Comparison of ENCODE assay signal across 8 cellular contexts in the genomic region with DNA sequence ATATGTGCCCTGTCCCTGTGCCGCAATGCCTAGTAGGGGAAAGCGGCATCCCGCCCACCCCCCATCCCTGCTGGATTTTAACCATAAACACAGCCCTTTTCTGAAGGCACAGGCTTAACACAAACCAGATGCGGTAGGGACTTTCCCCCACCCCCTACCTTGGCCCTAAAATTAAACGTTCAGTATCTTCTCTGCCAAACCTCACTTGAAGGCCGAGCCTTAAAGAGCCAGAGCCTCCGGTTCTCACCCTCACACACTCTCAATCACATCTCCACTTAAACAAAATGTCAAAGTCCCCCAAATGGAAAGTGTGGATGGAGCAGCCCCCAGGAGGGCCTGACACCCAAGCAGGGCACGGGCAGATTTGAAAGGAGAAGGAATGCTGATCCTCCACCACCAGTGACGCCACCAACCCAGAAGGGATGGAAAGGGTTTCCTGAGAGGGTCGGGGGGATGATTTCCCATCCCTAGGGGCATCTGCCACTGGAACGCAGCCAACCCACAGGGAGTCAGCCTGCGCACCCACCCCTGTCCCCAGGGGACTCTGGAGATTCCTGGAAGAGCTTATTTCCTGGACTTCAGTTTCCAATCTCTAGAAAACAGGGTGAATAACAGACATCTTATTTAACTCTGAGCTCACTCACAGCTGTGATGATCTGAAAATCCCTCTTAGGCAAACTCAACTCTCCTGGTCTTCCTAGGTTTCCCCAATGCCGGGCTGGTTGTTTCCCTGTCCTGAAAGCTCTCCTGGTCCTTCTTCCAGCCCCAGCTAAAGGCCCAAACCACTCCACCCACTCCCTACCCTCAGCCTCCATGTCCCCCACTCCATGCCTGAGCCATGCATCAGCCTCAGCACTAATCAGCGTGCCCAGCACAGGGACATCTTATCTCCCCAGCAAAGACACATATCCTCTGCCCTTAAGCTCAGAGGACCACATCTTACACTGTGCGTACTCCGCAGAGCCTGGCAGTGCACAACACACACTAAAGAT. TPM values are rescaled to one million over a fixed set of nuclear protein-coding genes. Genes with fewer than 3 reads are reported as not detected.
DNase-seq lines count a peak whose midpoint lies in the region; ATAC-seq, FAIRE-seq and TF ChIP-seq lines count a peak whose summit lies in the region.

No MANE protein-coding gene starts in this region.

- H3F3A ChIP-seq in PC-3 (ENCODE audit: low read length, unreplicated experiment) (peaks cover 7% of the 10 kb centered on the region), neural progenitor cell (ENCODE audit: low read depth) (peaks cover 10% of the 10 kb centered on the region)

- H3K27ac ChIP-seq in PC-3 (ENCODE audit: low read length) = peak overlapping the region; percentile 84; the same call in 1 of the 2 replicates
- H3K27ac ChIP-seq in neural progenitor cell = no peak overlapping the region
- peak overlapping the region in 1 of 2 donors; percentile 92 for H3K27ac ChIP-seq in small intestine (ENCODE audit: low read depth in 1 of 2, low read length in 1 of 2)

- no peaks in the 10 kb centered on the region for H3K9me2 ChIP-seq in PC-3 (replicated peaks; ENCODE audit: low read length)

- H3K4me1 Mint-ChIP-seq in endothelial cell (ENCODE audit: unreplicated experiment) = peaks cover 50% of the 10 kb centered on the region
- H3K4me1 Mint-ChIP-seq in neural progenitor cell = peaks cover 31% of the 10 kb centered on the region

- H3K36me3 ChIP-seq in PC-3 (ENCODE audit: low read depth, low read length) = peaks cover 23% of the 10 kb centered on the region
- no peaks in the 10 kb centered on the region for H3K36me3 ChIP-seq in neural progenitor cell
- H3K36me3 ChIP-seq in small intestine (ENCODE audit: control insufficient read depth in 2 of 2, insufficient read depth in 2 of 2, low read length in 2 of 2) = no peaks in the 10 kb centered on the region

- H3K9ac ChIP-seq in PC-3 (ENCODE audit: low read length) (no peak overlapping the region), neural progenitor cell (no peak overlapping the region)

- WGBS in small intestine, 3 donors = 58 to 79% (median 76%) methylated on average over 16 of the region's 16 CpGs

- no peak for ATAC-seq in PC-3

- peaks cover 83% of the 10 kb centered on the region for H4K20me1 ChIP-seq in PC-3 (ENCODE audit: low read length)
- peaks cover 56% of the 10 kb centered on the region for H4K20me1 ChIP-seq in neural progenitor cell (ENCODE audit: low read depth)

- CTCF ChIA-PET in PC-3 (lab: Charles Lee) = interaction anchor here (0.6 kb wide), 1 partner anchor 25 kb away, joined by 3 read pairs; no protein-coding TSS in a partner anchor

- H3K4me3 Mint-ChIP-seq in endothelial cell (ENCODE audit: unreplicated experiment) (peak overlapping the region; percentile 72), neural progenitor cell (peak overlapping the region; percentile 8)

- POLR2A ChIA-PET in PC-3 (lab: Charles Lee; ENCODE audit: unreplicated experiment) = interaction anchor here (0.5 to 0.6 kb wide), 3 partner anchors 23 to 25 kb away, joined by 3 to 9 read pairs (median 7); no protein-coding TSS in a partner anchor

- H2AFZ ChIP-seq in PC-3 (ENCODE audit: low read length) = no peak overlapping the region
- no peak overlapping the region for H2AFZ ChIP-seq in neural progenitor cell (replicated peaks)

- H3K27me3 ChIP-seq in PC-3 (ENCODE audit: low read length) (no peaks in the 10 kb centered on the region), neural progenitor cell (no peaks in the 10 kb centered on the region), small intestine (ENCODE audit: control insufficient read depth in 2 of 2, insufficient read depth in 2 of 2, low read length in 2 of 2) (no peaks in the 10 kb centered on the region)

- no peak for FAIRE-seq in small intestine (lab: Jason Lieb, UNC)
- no peak for FAIRE-seq in H54 (lab: Jason Lieb, UNC)

- H3K9me3 ChIP-seq in PC-3 (ENCODE audit: low read length) (no peaks in the 10 kb centered on the region), neural progenitor cell (ENCODE audit: low read depth) (no peaks in the 10 kb centered on the region), small intestine (ENCODE audit: control insufficient read depth, low read depth) (no peaks in the 10 kb centered on the region)

- BruUV-seq in PC-3 (replicated peaks; lab: Mats Ljungman, UMichigan) = no TSS peak

- H3K4me2 ChIP-seq in PC-3 (ENCODE audit: low read length) (peak overlapping the region; percentile 60; the same call in 1 of the 2 replicates), neural progenitor cell (no peak overlapping the region)

- H3K9me3 Mint-ChIP-seq in endothelial cell (ENCODE audit: unreplicated experiment) (no peaks in the 10 kb centered on the region), neural progenitor cell (no peaks in the 10 kb centered on the region)

- DNase-seq in AG10803 (ENCODE audit: low read depth) (peak; percentile 83), PC-3 (no peak), endothelial cell (ENCODE audit: low spot score) (no peak), neural progenitor cell (ENCODE audit: low spot score) (no peak), small intestine (no peak), NCI-H1417 treated with DMSO at 0.1 percent for 48 hours (lab: John Stamatoyannopoulos, UW) (no peak), H54 (ENCODE audit: insufficient read length, low spot score) (no peak), SW480 (ENCODE audit: low spot score) (no peak)

- H3K79me2 ChIP-seq in PC-3 (ENCODE audit: low read length) = peaks cover 97% of the 10 kb centered on the region
- H3K79me2 ChIP-seq in neural progenitor cell (ENCODE audit: low read depth) = peaks cover 99% of the 10 kb centered on the region

- intact Hi-C loops in PC-3 (cut with micrococcal nuclease) = no loop called here

- H3K27me3 Mint-ChIP-seq in endothelial cell (ENCODE audit: unreplicated experiment) (peaks cover 4% of the 10 kb centered on the region), neural progenitor cell (ENCODE audit: insufficient read depth, low read depth) (peaks cover 2% of the 10 kb centered on the region)

- TF ChIP-seq POLR2A in H54 (IDR thresholded peaks at IDR 0.05; ENCODE audit: low read depth, low read length) = no peak

- TF ChIP-seq CTCF in AG10803 (conservative IDR thresholded peaks at IDR 0.05; ENCODE audit: low read length) (no peak), PC-3 (conservative IDR thresholded peaks at IDR 0.05; ENCODE audit: low read depth, low read length) (no peak), endothelial cell (IDR thresholded peaks at IDR 0.05; ENCODE audit: unreplicated experiment) (no peak), neural progenitor cell (IDR thresholded peaks at IDR 0.05) (no peak)

- H3K4me3 ChIP-seq in AG10803 (ENCODE audit: low read length) (peak overlapping the region; percentile 43), PC-3 (ENCODE audit: low read length) (no peak overlapping the region), neural progenitor cell (no peak overlapping the region), small intestine (ENCODE audit: low read depth in 1 of 2, low read length in 2 of 2) (no peak overlapping the region)

- H3K27ac Mint-ChIP-seq in endothelial cell (ENCODE audit: unreplicated experiment) (peak overlapping the region; percentile 71), neural progenitor cell (peak overlapping the region; percentile 19)

- H3K4me1 ChIP-seq in PC-3 (ENCODE audit: insufficient read depth, low read length) (peaks cover 45% of the 10 kb centered on the region), neural progenitor cell (peaks cover 29% of the 10 kb centered on the region), small intestine (ENCODE audit: control insufficient read depth in 2 of 2, insufficient read depth in 1 of 2, low read depth in 1 of 2, low read length in 1 of 2) (peaks cover 0 to 29% of the 10 kb centered on the region in 2 donors)

- H3K36me3 Mint-ChIP-seq in endothelial cell (ENCODE audit: low read depth, unreplicated experiment) = peaks cover 10% of the 10 kb centered on the region
- H3K36me3 Mint-ChIP-seq in neural progenitor cell = peaks cover 12% of the 10 kb centered on the region

RNA-seq across cellular contexts. Expression of gene ACTN1, which starts 26.3 kb away (rescaled TPM):
- total RNA-seq in PC-3 (2014; rRNA removed) (303 and 400 TPM in 2 replicates), endothelial cell (ENCODE audit: unreplicated experiment) (130 TPM), neural progenitor cell (ENCODE audit: low replicate concordance) (70.7 and 97.7 TPM in 2 replicates)
- 10 to 100 TPM in 2 of 3 donors, 1 to 10 TPM in 1; 6.7 to 55.9 (median 10.3) TPM for polyA plus RNA-seq in small intestine
